12 cellular contexts compared by ENCODE assay signal in the genomic region with DNA sequence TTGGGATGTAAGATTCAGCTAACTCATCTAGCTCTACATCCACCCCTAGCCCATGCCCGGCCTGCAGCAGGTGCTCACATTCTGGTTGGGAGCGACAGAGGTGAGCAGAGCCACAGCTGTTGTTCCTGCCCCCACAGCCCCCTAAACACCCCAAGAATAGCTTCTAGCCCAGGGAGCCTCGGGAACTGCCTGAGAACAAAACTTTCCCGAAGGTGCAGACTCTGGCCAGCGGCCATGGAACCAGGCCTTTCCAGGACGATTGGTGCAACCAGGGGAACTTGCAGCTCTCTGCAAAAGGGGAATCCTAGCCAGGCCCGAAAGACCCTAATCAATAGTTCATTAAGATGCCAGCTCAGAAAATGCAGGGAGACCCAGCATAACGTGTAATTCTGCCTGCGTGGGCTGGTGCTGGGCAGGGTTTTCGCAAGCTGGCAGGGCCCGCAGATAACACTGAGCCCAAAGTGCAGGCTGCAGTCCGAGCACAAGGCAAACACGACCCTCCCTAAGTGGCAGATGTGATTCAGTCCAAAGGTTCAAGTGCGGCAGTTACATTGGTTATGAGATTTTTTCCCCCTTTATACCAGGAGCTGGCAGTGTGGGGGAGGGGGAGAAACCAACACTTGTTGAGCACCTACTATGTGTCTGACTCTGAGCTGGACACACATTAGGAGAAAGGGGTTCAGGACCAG.
"Had no signal": no experiment of that assay in that cellular context is flagged by ENCODE, and none has a peak within 500 bp of the region (broad histone marks: within the 10 kb centered on the region; RNA-seq: fewer than 3 reads in every experiment).

No MANE protein-coding gene starts in this region.

- H3K27ac ChIP-seq: brain microvascular endothelial cell, esophagus muscularis mucosa, skin epidermis, upper lobe of left lung had no signal

- H3K4me3 ChIP-seq: esophagus muscularis mucosa, skin epidermis, upper lobe of left lung had no signal

- ATAC-seq: activated naive CD4-positive, alpha-beta T cell treated with anti-CD3 and anti-CD28 coated beads, Interleukin-2, amount 50 U/mL, for 72 hours had no signal

- H3K36me3 ChIP-seq: brain microvascular endothelial cell, esophagus muscularis mucosa, upper lobe of left lung had no signal

- FAIRE-seq: endometrium had no signal

- H3K27me3 ChIP-seq: brain microvascular endothelial cell, esophagus muscularis mucosa, upper lobe of left lung had no signal

- DNase-seq: activated CD4-positive, alpha-beta T cell treated with anti-CD3 and anti-CD28 coated beads, Interleukin-2, amount 50 U/mL, for 1 hour; activated effector memory CD4-positive, alpha-beta T cell treated with anti-CD3 and anti-CD28 coated beads, Interleukin-2, amount 50 U/mL, for 16 hours; activated T-cell treated with anti-CD3 and anti-CD28 coated beads, Interleukin-2, amount 50 U/mL, for 24 hours; amniotic stem cell; brain microvascular endothelial cell; cerebellar nuclear complex; dermis blood vessel endothelial cell had no signal

- H3K9me3 ChIP-seq: upper lobe of left lung had no signal
